In the genomic region with DNA sequence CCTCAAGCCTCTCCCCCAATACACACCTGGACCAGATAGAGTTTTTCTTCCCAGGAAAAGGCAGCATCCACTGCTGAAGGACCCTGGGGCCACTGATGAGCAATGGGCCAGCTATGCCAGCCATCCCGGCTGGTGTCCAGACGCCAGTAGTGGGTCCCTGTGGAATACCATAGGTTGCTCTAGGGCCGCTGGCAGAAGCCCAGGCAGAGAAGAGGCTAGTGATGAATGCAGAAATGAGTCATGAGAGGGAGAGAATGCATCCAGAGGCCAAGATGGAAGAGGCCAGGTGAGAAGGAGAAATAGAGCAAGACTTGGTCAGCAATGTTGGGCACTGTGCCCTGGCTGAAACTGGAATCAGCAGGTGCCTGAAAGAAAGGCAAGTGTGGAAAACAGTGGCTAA, we compare ENCODE assay signal across 17 cellular contexts. TPM values are rescaled to one million over a fixed set of nuclear protein-coding genes. Genes with fewer than 3 reads are reported as not detected.
DNase-seq lines count a peak whose midpoint lies in the region; ATAC-seq, FAIRE-seq and TF ChIP-seq lines count a peak whose summit lies in the region.
"Had no signal": no experiment of that assay in that cellular context is flagged by ENCODE, and none has a peak within 500 bp of the region (broad histone marks: within the 10 kb centered on the region; RNA-seq: fewer than 3 reads in every experiment).

No MANE protein-coding gene starts in this region.

- H3K9me3 ChIP-seq in A549 (no peaks in the 10 kb centered on the region), tibial nerve (no peaks in the 10 kb centered on the region)
- H3K9me3 ChIP-seq: transverse colon had no signal

- peak; percentile 48 for DNase-seq in A549 (ENCODE audit: low read depth in 1 of 2, low spot score in 1 of 2)
- DNase-seq in HFF-Myc (ENCODE audit: extremely low read depth, low read depth), result peak; percentile 6
- DNase-seq in SW480 (ENCODE audit: low spot score), result peak; percentile 18
- peak; percentile 71 for DNase-seq in hepatic stellate cell (ENCODE audit: low spot score)
- no peak for DNase-seq in tibial nerve (ENCODE audit: low spot score in 2 of 2)
- no peak for DNase-seq in activated CD8-positive, alpha-beta memory T cell treated with anti-CD3 and anti-CD28 coated beads, Interleukin-2, amount 50 U/mL, for 4 hours
- no peak for DNase-seq in anterior cingulate cortex (lab: John Stamatoyannopoulos, UW)
- DNase-seq: activated B cell treated with CpG ODN at 0.5 μM for 24 hours; activated T-cell treated with anti-CD3 and anti-CD28 coated beads, Interleukin-2, amount 50 U/mL, for 48 hours; NCI-H1417; small intestine; transverse colon had no signal

- TF ChIP-seq POLR2A in A549 (IDR thresholded peaks at IDR 0.05; ENCODE audit: low read length) (no peak), tibial nerve (IDR thresholded peaks at IDR 0.05) (no peak)

- TF ChIP-seq RAD21 in A549 (conservative IDR thresholded peaks at IDR 0.05 in 1 of 2, IDR thresholded peaks at IDR 0.05 in 1 of 2), result no peak

- peak overlapping the region in 1 of 2 experiments; percentile 9; a peak in 2 of 6 replicates for H3K27ac ChIP-seq in A549
- no peak overlapping the region for H3K27ac ChIP-seq in tibial nerve
- H3K27ac ChIP-seq: cardiac muscle cell, transverse colon had no signal

- CTCF ChIA-PET in A549 (lab: Yijun Ruan, JAX), result interaction anchor here (1.0 to 1.1 kb wide), 2 partner anchors 9 to 74 kb away, joined by 3 read pairs; no protein-coding TSS in a partner anchor

- 5% methylated on average over 3 of the region's 3 CpGs for WGBS in A549 (ENCODE audit: missing lambda C conversion rate)
- 79 to 95% methylated on average over 3 of the region's 3 CpGs for WGBS in tibial nerve, 2 donors

- H3K4me1 ChIP-seq in A549, result peaks cover 18% of the 10 kb centered on the region
- no peaks in the 10 kb centered on the region for H3K4me1 ChIP-seq in tibial nerve
- H3K4me1 ChIP-seq: transverse colon had no signal

- ATAC-seq in A549, result peak; percentile 79 to 87
- ATAC-seq in activated CD4-positive, CD25-positive, alpha-beta regulatory T cell treated with anti-CD3 and anti-CD28 coated beads, Interleukin-2, amount 50 U/mL, for 24 hours, result no peak

- no peak for FAIRE-seq in A549 (lab: Jason Lieb, UNC)
- FAIRE-seq: endothelial cell of umbilical vein, small intestine had no signal

- H3K36me3 ChIP-seq in tibial nerve, result peaks cover 0 to 6% (median 0%) of the 10 kb centered on the region in 3 donors
- H3K36me3 ChIP-seq: cardiac muscle cell, transverse colon had no signal

- H3K27me3 ChIP-seq in tibial nerve, result no peaks in the 10 kb centered on the region
- H3K27me3 ChIP-seq: cardiac muscle cell, transverse colon had no signal

- H3K4me3 ChIP-seq in A549, result no peak overlapping the region
- H3K4me3 ChIP-seq in HFF-Myc (replicated peaks; ENCODE audit: low read depth, low read length), result no peak overlapping the region
- H3K4me3 ChIP-seq in tibial nerve, result no peak overlapping the region
- H3K4me3 ChIP-seq: cardiac muscle cell, transverse colon had no signal

- no peak for TF ChIP-seq CTCF in A549 (IDR thresholded peaks at IDR 0.05)
- TF ChIP-seq CTCF in HFF-Myc (IDR thresholded peaks at IDR 0.05; ENCODE audit: low read depth, low read length, missing control alignments), result no peak
- TF ChIP-seq CTCF in tibial nerve (IDR thresholded peaks at IDR 0.05), result no peak

- POLR2A ChIA-PET in A549 (lab: Yijun Ruan, JAX), result interaction anchor here (2.0 kb wide), 1 partner anchor 13 kb away, joined by 6 read pairs; a partner anchor contains a TSS

- TF ChIP-seq EP300 in A549 (IDR thresholded peaks at IDR 0.05) (no peak), tibial nerve (IDR thresholded peaks at IDR 0.05) (no peak)

- H3K4me2 ChIP-seq in A549, result peak overlapping the region; percentile 37

TF ChIP-seq in A549, 52 proteins besides CTCF, POLR2A, EP300 and RAD21:
- TF ChIP-seq, protein P1, sequence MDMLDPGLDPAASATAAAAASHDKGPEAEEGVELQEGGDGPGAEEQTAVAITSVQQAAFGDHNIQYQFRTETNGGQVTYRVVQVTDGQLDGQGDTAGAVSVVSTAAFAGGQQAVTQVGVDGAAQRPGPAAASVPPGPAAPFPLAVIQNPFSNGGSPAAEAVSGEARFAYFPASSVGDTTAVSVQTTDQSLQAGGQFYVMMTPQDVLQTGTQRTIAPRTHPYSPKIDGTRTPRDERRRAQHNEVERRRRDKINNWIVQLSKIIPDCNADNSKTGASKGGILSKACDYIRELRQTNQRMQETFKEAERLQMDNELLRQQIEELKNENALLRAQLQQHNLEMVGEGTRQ (IDR thresholded peaks at IDR 0.05), result no peak
- TF ChIP-seq RARB (CRISPR knock-in tag; IDR thresholded peaks at IDR 0.05), result no peak
- no peak for TF ChIP-seq FOSL2 (IDR thresholded peaks at IDR 0.05)
- TF ChIP-seq FOSL2 (CRISPR knock-in tag; IDR thresholded peaks at IDR 0.05), result peak; percentile 19; the same call in 1 of the 2 replicates
- TF ChIP-seq JUNB (IDR thresholded peaks at IDR 0.05), result peak; percentile 36; the same call in 1 of the 2 replicates
- TF ChIP-seq CBX8 (IDR thresholded peaks at IDR 0.05), result no peak
- TF ChIP-seq ZSCAN20 (CRISPR knock-in tag; IDR thresholded peaks at IDR 0.05), result no peak
- TF ChIP-seq, protein P2, sequence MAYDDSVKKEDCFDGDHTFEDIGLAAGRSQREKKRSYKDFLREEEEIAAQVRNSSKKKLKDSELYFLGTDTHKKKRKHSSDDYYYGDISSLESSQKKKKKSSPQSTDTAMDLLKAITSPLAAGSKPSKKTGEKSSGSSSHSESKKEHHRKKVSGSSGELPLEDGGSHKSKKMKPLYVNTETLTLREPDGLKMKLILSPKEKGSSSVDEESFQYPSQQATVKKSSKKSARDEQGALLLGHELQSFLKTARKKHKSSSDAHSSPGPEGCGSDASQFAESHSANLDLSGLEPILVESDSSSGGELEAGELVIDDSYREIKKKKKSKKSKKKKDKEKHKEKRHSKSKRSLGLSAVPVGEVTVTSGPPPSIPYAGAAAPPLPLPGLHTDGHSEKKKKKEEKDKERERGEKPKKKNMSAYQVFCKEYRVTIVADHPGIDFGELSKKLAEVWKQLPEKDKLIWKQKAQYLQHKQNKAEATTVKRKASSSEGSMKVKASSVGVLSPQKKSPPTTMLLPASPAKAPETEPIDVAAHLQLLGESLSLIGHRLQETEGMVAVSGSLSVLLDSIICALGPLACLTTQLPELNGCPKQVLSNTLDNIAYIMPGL (CRISPR knock-in tag; IDR thresholded peaks at IDR 0.05; ENCODE audit: borderline replicate concordance), result no peak
- TF ChIP-seq, protein P3, sequence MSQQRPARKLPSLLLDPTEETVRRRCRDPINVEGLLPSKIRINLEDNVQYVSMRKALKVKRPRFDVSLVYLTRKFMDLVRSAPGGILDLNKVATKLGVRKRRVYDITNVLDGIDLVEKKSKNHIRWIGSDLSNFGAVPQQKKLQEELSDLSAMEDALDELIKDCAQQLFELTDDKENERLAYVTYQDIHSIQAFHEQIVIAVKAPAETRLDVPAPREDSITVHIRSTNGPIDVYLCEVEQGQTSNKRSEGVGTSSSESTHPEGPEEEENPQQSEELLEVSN (IDR thresholded peaks at IDR 0.05; ENCODE audit: borderline replicate concordance, low read depth), result no peak

RNA-seq across cellular contexts. Expression of a gene that starts 8.9 kb away (rescaled TPM):
- polyA plus RNA-seq in A549 (2011; rRNA removed), result 0.66 and 1.5 TPM in 2 replicates
- 0.36 and 0.44 TPM in 2 replicates for polyA plus RNA-seq in A549 (2012; cell fraction: cytosol; rRNA removed)
- polyA plus RNA-seq in A549 (2012; cell fraction: nucleus; rRNA removed), result 3.1 and 5.6 TPM in 2 replicates
- 0.35 to 0.70 TPM (median 0.57 TPM) in 3 replicates for polyA plus RNA-seq in A549 (2017; fragmentation: RNase III; extraction: RNeasy Plus Mini Kit Qiagen cat#74134 plus additional on column Dnase treatment)
- 2.3 and 2.6 TPM in 2 replicates for polyA minus RNA-seq in A549 (2011; rRNA and poly(A)+ RNA removed)
- total RNA-seq in tibial nerve, result 1 to 10 TPM; 1.0 to 7.5 (median 4.8) TPM
- total RNA-seq: G401, SK-MEL-5 had no signal

RNA-seq across cellular contexts. Expression of a gene that starts 13.0 kb away (rescaled TPM):
- polyA plus RNA-seq in A549 (2011; rRNA removed) (13.6 and 17.2 TPM in 2 replicates), A549 (2017; fragmentation: RNase III; extraction: RNeasy Plus Mini Kit Qiagen cat#74134 plus additional on column Dnase treatment) (14.4 to 18.5 TPM (median 16.4 TPM) in 3 replicates)
- polyA plus RNA-seq in A549 (2012; cell fraction: cytosol; rRNA removed), result 16.9 and 19.0 TPM in 2 replicates
- 25.6 and 26.3 TPM in 2 replicates for polyA plus RNA-seq in A549 (2012; cell fraction: nucleus; rRNA removed)
- polyA minus RNA-seq in A549 (2011; rRNA and poly(A)+ RNA removed), result 31.3 and 32.8 TPM in 2 replicates
- total RNA-seq in tibial nerve, result 10 to 100 TPM; 56.1 to 67.6 (median 62.8) TPM

RNA-seq across cellular contexts. Expression of a gene that starts 41.6 kb away (rescaled TPM):
- polyA plus RNA-seq in A549 (2011; rRNA removed), result 5.1 and 5.5 TPM in 2 replicates
- polyA plus RNA-seq in A549 (2012; cell fraction: cytosol; rRNA removed), result 5.2 and 6.7 TPM in 2 replicates
- 9.4 and 10.6 TPM in 2 replicates for polyA plus RNA-seq in A549 (2012; cell fraction: nucleus; rRNA removed)
- polyA plus RNA-seq in A549 (2017; fragmentation: RNase III; extraction: RNeasy Plus Mini Kit Qiagen cat#74134 plus additional on column Dnase treatment), result 5.7 to 6.8 TPM (median 6.5 TPM) in 3 replicates
- polyA minus RNA-seq in A549 (2011; rRNA and poly(A)+ RNA removed), result 7.1 and 8.0 TPM in 2 replicates
- total RNA-seq in tibial nerve, result 10 to 100 TPM; 23.1 to 39.8 (median 30.3) TPM

RNA-seq across cellular contexts. Expression of a gene that starts 41.9 kb away (rescaled TPM):
- 10.0 and 11.3 TPM in 2 replicates for polyA plus RNA-seq in A549 (2011; rRNA removed)
- polyA plus RNA-seq in A549 (2012; cell fraction: cytosol; rRNA removed), result 14.2 and 15.4 TPM in 2 replicates
- polyA plus RNA-seq in A549 (2012; cell fraction: nucleus; rRNA removed), result 81.0 and 86.4 TPM in 2 replicates
- polyA plus RNA-seq in A549 (2017; fragmentation: RNase III; extraction: RNeasy Plus Mini Kit Qiagen cat#74134 plus additional on column Dnase treatment), result 17.5 to 19.8 TPM (median 19.6 TPM) in 3 replicates
- polyA minus RNA-seq in A549 (2011; rRNA and poly(A)+ RNA removed), result 9.8 and 13.2 TPM in 2 replicates
- total RNA-seq in tibial nerve, result 10 to 100 TPM; 25.6 to 47.7 (median 31.8) TPM

RNA-seq across cellular contexts. Expression of a gene that starts 49.3 kb away (rescaled TPM):
- polyA plus RNA-seq in A549 (2011; rRNA removed) (87.9 and 88.5 TPM in 2 replicates), A549 (2017; fragmentation: RNase III; extraction: RNeasy Plus Mini Kit Qiagen cat#74134 plus additional on column Dnase treatment) (68.7 to 80.0 TPM (median 79.2 TPM) in 3 replicates)
- 66.8 and 75.5 TPM in 2 replicates for polyA plus RNA-seq in A549 (2012; cell fraction: cytosol; rRNA removed)
- 112 and 114 TPM in 2 replicates for polyA plus RNA-seq in A549 (2012; cell fraction: nucleus; rRNA removed)
- 66.9 and 74.9 TPM in 2 replicates for polyA minus RNA-seq in A549 (2011; rRNA and poly(A)+ RNA removed)
- 10 to 100 TPM; 40.0 to 63.9 (median 49.7) TPM for total RNA-seq in tibial nerve

Comparison
In these comparisons a context has a peak if more than half of its experiments do, and no peak if none do; other contexts are left out.
1. ATAC-seq: peak in A549 (2 of 2); none in activated CD4-positive, CD25-positive, alpha-beta regulatory T cell treated with anti-CD3 and anti-CD28 coated beads, Interleukin-2, amount 50 U/mL, for 24 hours (0 of 2).
2. DNase-seq: peak in A549 (2 of 2), HFF-Myc (single experiment), SW480 (single experiment) and hepatic stellate cell (single experiment); none in tibial nerve (0 of 2), activated CD8-positive, alpha-beta memory T cell treated with anti-CD3 and anti-CD28 coated beads, Interleukin-2, amount 50 U/mL, for 4 hours (single experiment) and anterior cingulate cortex (0 of 58).